In the genomic region with DNA sequence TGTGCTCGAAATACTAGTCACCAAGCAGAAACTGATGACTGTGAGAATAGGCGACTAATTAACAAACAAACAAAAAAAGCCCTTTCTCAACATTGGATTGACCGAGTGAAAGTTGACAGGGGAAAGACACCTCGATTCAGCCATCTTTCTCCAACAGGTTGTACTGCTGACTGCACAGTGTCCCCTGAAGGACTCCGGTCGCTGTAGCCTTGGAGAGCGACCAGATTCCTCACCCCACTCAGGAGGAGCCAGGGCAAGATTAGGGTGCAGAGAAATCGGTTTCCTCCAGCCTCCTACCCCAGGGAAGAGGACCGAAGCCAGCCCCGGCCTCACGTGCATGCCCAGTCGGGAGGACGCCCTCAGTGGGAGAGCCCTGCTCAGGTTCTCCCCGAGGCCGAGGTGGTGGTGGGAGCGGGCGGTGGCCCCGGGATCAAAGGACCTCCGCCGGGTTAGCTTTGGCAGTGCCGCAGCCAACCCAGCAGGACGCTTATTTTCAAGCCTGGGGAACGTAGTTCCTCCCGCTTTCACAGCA, we compare ENCODE assay signal across 8 cellular contexts. TPM values are rescaled to one million over a fixed set of nuclear protein-coding genes. Genes with fewer than 3 reads are reported as not detected.
DNase-seq lines count a peak whose midpoint lies in the region; TF ChIP-seq lines count a peak whose summit lies in the region.

No MANE protein-coding gene starts in this region.

- H3K36me3 ChIP-seq in HAP-1 (replicated peaks) (no peaks in the 10 kb centered on the region; the same call in 1 of the 2 replicates), muscle layer of colon (ENCODE audit: insufficient read depth, low read length) (no peaks in the 10 kb centered on the region)

- H3K9me3 ChIP-seq in HAP-1: no peaks in the 10 kb centered on the region
- H3K9me3 ChIP-seq in muscle layer of colon (ENCODE audit: low read length): no peaks in the 10 kb centered on the region

- peak overlapping the region; percentile 92 for H3K9ac ChIP-seq in muscle layer of colon (ENCODE audit: low read length)

- TF ChIP-seq POLR2A in erythroblast (IDR thresholded peaks at IDR 0.05; ENCODE audit: low read length): no peak

- in situ Hi-C loops in GM13977 (cut with MboI; ENCODE audit: low pct_unique_long_range_greater_than_20kb, low sequenced_read_pairs, unreplicated experiment): no loop called here
- in situ Hi-C loops in HAP-1 (cut with MboI; ENCODE audit: low sequenced_read_pairs): no loop called here

- peak; percentile 46 for DNase-seq in GM13977 (ENCODE audit: low spot score)
- peak; percentile 15 to 63 for DNase-seq in HAP-1 (ENCODE audit: low spot score in 2 of 2)
- peak; percentile 34 for DNase-seq in LHCN-M2 (ENCODE audit: low read depth)
- DNase-seq in activated CD4-positive, alpha-beta T cell treated with anti-CD3 and anti-CD28 coated beads for 48 hours: peak; percentile 52
- DNase-seq in erythroblast (lab: John Stamatoyannopoulos, UW): peak; percentile 62 to 68
- no peak for DNase-seq in posterior vena cava (ENCODE audit: low spot score)

- intact Hi-C loops in posterior vena cava (cut with DNase I): no loop called here

- H3K4me1 ChIP-seq in HAP-1 (peaks cover 12% of the 10 kb centered on the region), muscle layer of colon (ENCODE audit: insufficient read depth, low read length) (peaks cover 21% of the 10 kb centered on the region)

- no peaks in the 10 kb centered on the region for H3K27me3 ChIP-seq in HAP-1 (ENCODE audit: low read depth)
- no peaks in the 10 kb centered on the region for H3K27me3 ChIP-seq in muscle layer of colon (ENCODE audit: control insufficient read depth in 1 of 2, insufficient read depth in 2 of 2, low read length in 2 of 2)

- peak overlapping the region; percentile 98 for H3K27ac ChIP-seq in muscle layer of colon (ENCODE audit: low read depth, low read length)
- H3K27ac ChIP-seq in temporal lobe (ENCODE audit: low read depth, low read length): peak overlapping the region; percentile 88

- H3K4me3 ChIP-seq in HAP-1: peak overlapping the region; percentile 84
- peak overlapping the region; percentile 73 to 90 for H3K4me3 ChIP-seq in muscle layer of colon (ENCODE audit: low read depth in 1 of 2, low read length in 2 of 2)

- TF ChIP-seq CTCF in GM13977 (IDR thresholded peaks at IDR 0.05; ENCODE audit: extremely low read depth, insufficient read depth, missing control alignments): no peak

RNA-seq across cellular contexts. Expression of a gene that starts 1.1 kb away (rescaled TPM):
- 113 and 116 TPM in 2 replicates for total RNA-seq in LHCN-M2 (2014; rRNA removed)
- 49.1 TPM for polyA plus RNA-seq in LHCN-M2 (2012)
- total RNA-seq in temporal lobe: 134 TPM
- total RNA-seq in posterior vena cava: 10 to 100 TPM; 36.1 to 40.3 TPM
